Comparison of ENCODE assay signal across 2 cellular contexts in the genomic region with DNA sequence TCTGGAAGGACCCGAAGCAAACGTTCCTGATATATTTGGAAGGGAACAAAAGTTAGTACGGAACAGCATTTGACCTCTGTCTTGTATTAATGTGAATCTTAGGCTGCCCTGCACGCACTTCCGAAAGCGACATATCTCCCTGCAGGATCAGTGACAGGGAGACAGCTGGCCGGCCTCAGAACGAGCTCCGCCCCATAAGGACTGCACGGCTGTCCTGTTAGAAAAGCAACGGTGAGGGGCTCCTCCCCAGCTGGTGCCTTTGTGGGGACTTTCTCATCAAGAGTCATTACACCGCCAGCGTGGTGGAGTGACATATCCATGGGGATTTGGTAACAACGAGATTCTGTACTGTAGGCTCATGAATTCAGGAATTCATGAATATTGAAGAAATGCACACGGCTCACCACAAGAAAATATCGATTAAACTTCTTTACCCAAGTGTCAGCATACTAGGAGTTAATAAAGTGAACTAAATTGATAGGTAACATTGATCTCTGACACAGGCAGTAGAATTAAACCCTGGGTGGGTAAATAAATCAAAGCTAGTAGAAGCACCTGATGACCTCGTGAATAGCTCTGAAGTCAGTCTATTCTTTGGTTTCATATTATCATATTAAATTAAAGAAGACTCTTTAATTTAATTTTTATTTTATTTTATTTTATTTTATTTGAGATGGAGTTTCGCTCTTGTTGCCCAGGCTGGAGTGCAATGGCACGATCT.
TF ChIP-seq lines count a peak whose summit lies in the region.

No MANE protein-coding gene starts in this region.

TF ChIP-seq in IMR-90, 13 proteins besides CTCF, POLR2A, EP300 and RAD21:
- TF ChIP-seq CHD1 (IDR thresholded peaks at IDR 0.05; ENCODE audit: low read depth, low read length) (no peak), CEBPB (IDR thresholded peaks at IDR 0.05; ENCODE audit: low read depth, low read length) (no peak)
- TF ChIP-seq, protein P1, sequence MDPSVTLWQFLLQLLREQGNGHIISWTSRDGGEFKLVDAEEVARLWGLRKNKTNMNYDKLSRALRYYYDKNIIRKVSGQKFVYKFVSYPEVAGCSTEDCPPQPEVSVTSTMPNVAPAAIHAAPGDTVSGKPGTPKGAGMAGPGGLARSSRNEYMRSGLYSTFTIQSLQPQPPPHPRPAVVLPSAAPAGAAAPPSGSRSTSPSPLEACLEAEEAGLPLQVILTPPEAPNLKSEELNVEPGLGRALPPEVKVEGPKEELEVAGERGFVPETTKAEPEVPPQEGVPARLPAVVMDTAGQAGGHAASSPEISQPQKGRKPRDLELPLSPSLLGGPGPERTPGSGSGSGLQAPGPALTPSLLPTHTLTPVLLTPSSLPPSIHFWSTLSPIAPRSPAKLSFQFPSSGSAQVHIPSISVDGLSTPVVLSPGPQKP (IDR thresholded peaks at IDR 0.05; ENCODE audit: borderline replicate concordance, low read depth, low read length) = no peak

TF ChIP-seq in GM23338, 12 proteins besides CTCF, POLR2A, EP300 and RAD21:
- TF ChIP-seq ZNF462 (CRISPR knock-in tag; IDR thresholded peaks at IDR 0.05) = no peak
- TF ChIP-seq POLR2AphosphoS5 (IDR thresholded peaks at IDR 0.05; ENCODE audit: low read depth) = no peak
- TF ChIP-seq, protein P2, sequence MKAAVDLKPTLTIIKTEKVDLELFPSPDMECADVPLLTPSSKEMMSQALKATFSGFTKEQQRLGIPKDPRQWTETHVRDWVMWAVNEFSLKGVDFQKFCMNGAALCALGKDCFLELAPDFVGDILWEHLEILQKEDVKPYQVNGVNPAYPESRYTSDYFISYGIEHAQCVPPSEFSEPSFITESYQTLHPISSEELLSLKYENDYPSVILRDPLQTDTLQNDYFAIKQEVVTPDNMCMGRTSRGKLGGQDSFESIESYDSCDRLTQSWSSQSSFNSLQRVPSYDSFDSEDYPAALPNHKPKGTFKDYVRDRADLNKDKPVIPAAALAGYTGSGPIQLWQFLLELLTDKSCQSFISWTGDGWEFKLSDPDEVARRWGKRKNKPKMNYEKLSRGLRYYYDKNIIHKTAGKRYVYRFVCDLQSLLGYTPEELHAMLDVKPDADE (IDR thresholded peaks at IDR 0.05) = no peak
- TF ChIP-seq NANOG (IDR thresholded peaks at IDR 0.05; ENCODE audit: borderline replicate concordance) = no peak
- TF ChIP-seq ZNF331 (CRISPR knock-in tag; IDR thresholded peaks at IDR 0.05; ENCODE audit: low read depth) = no peak
- TF ChIP-seq EZH2 (IDR thresholded peaks at IDR 0.05; ENCODE audit: low read depth, unreplicated experiment) = no peak
- TF ChIP-seq JUNB (IDR thresholded peaks at IDR 0.05; ENCODE audit: unreplicated experiment) = no peak
- TF ChIP-seq CREB1 (CRISPR knock-in tag; IDR thresholded peaks at IDR 0.05; ENCODE audit: low read depth) = no peak
- no peak for TF ChIP-seq EZH2phosphoT487 (IDR thresholded peaks at IDR 0.05; ENCODE audit: unreplicated experiment)
- TF ChIP-seq REST (IDR thresholded peaks at IDR 0.05; ENCODE audit: unreplicated experiment) = no peak
- TF ChIP-seq ZNF114 (CRISPR knock-in tag; IDR thresholded peaks at IDR 0.05) = no peak
- no peak for TF ChIP-seq STAT1 (IDR thresholded peaks at IDR 0.05; ENCODE audit: unreplicated experiment)
